ENCODE assay signal across 1 cellular context in the genomic region with DNA sequence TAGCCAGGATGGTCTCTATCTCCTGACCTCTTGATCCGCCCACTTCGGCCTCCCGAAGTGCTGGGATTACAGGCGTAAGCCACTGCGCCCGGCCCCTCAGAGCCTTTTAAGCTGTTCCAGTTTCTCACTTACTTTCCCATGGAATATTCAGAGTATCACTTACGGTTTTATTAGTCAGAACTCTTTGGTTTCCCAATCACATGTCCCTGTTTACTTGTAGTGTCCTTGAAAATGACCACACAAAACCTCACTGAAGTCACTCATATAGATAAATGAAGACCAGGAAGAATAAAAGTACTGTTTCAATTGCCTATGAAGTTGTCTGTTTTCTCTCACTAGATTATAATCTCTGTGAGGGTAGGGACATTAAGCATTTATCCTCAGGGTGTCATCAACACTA.
TF ChIP-seq lines count a peak whose summit lies in the region.

No MANE protein-coding gene starts in this region.

TF ChIP-seq in HepG2, 621 proteins besides CTCF, POLR2A, EP300 and RAD21:
- TF ChIP-seq MYC (CRISPR knock-in tag; IDR thresholded peaks at IDR 0.05; ENCODE audit: borderline replicate concordance) (no peak), FOXA3 (CRISPR knock-in tag; IDR thresholded peaks at IDR 0.05) (0 out of 2 replicates have a peak, but pooled peaks have one; percentile 11)
